In the genomic region with DNA sequence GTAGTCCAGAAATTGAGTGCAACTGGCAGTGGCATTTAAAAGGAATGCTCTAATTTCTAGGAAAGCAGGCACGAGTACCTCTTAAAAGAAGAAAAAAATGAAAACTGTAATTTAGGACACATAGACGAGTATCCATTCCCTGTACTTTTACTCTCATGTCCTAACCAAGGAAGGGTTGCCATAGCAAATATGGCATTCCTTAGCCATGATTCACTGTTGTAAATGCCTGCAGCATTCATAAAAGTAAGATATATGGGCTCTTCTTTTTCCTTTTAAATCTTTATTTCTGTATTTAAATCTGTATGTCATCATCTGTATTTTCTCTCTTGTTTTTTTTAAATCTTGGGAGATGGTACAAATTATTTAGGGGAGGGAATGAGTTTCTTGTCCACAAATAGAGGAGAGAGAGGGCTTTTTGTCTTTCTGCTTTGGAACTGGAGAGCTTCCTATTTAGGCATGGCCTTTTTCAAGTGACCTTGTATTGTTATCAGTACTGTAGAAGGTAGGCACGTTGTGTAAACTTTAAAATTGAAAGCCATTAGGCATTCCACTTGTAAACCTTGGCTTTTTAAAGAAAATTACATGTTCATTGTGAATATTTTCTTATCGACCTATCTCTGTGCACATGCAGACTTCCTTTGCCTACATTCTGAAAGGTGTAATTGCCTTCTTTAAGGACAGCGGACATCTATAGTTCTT, we compare ENCODE assay signal across 8 cellular contexts. TPM values are rescaled to one million over a fixed set of nuclear protein-coding genes. Genes with fewer than 3 reads are reported as not detected.
DNase-seq lines count a peak whose midpoint lies in the region; ATAC-seq and TF ChIP-seq lines count a peak whose summit lies in the region.

No MANE protein-coding gene starts in this region.

- no peak for ATAC-seq in HG03139 (IDR thresholded peaks at IDR 0.05; ENCODE audit: unreplicated experiment)

- TF ChIP-seq CTCF in fibroblast of pulmonary artery (IDR thresholded peaks at IDR 0.05; ENCODE audit: low read length, missing control alignments): no peak

- DNase-seq in DMS114 treated with DMSO at 0.1 percent for 48 hours (lab: John Stamatoyannopoulos, UW; ENCODE audit: unreplicated experiment): peak; percentile 13
- peak; percentile 70 for DNase-seq in RKO (ENCODE audit: low spot score)
- DNase-seq in fibroblast of pulmonary artery (ENCODE audit: low read depth): peak; percentile 95
- DNase-seq in pulmonary artery endothelial cell (ENCODE audit: low read depth, low spot score): peak; percentile 83
- no peak for DNase-seq in ureter (ENCODE audit: low spot score)
- DNase-seq in KG1 (lab: John Stamatoyannopoulos, UW): no peak
- no peak for DNase-seq in medulla oblongata (ENCODE audit: extremely low spot score)

- peak overlapping the region; percentile 34 for H3K4me3 ChIP-seq in fibroblast of pulmonary artery (replicated peaks; ENCODE audit: low read depth, low read length)

RNA-seq across cellular contexts. Expression of a gene that starts 50.0 kb away (rescaled TPM):
- total RNA-seq in pulmonary artery endothelial cell (9.4 and 15.4 TPM in 2 replicates), ureter (17.4 TPM)

Comparison
In these comparisons a context has a peak if more than half of its experiments do, and no peak if none do; other contexts are left out.
1. DNase-seq: peak in DMS114 treated with DMSO at 0.1 percent for 48 hours (single experiment), RKO (single experiment), fibroblast of pulmonary artery (single experiment) and pulmonary artery endothelial cell (single experiment); none in ureter (single experiment), KG1 (single experiment) and medulla oblongata (single experiment).